Comparison of ENCODE assay signal across 20 cellular contexts in the genomic region with DNA sequence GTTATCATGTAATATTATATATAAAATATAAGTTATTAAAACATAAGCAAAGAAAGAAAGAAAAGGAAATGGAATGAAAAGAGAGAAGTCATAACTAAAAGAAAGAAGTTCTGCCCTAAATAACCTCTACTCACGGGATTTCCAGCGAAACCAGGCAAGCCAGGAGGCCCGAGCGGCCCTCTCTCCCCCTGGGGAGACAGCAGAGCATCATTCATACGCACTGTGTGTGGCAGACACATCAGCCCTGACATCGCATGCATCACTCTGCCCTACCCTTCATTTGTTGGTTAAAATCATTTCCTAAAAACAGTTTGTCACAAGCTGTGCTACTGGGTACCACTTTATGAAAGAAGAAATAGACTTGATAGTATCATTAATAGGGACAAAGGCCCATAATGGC.
DNase-seq lines count a peak whose midpoint lies in the region; ATAC-seq, FAIRE-seq and TF ChIP-seq lines count a peak whose summit lies in the region.
"Had no signal": no experiment of that assay in that cellular context is flagged by ENCODE, and none has a peak within 500 bp of the region (broad histone marks: within the 10 kb centered on the region; RNA-seq: fewer than 3 reads in every experiment).

No MANE protein-coding gene starts in this region.

- no peaks in the 10 kb centered on the region for H3K9me3 Mint-ChIP-seq in activated CD8-positive, alpha-beta memory T cell treated with anti-CD3 and anti-CD28 coated beads, Interleukin-2, amount 10 ng/mL, durations not matched to agents 7 days and 5 days (ENCODE audit: low read depth)
- H3K9me3 Mint-ChIP-seq in endothelial cell (ENCODE audit: unreplicated experiment) (no peaks in the 10 kb centered on the region), progenitor cell of endocrine pancreas (ENCODE audit: low read depth) (peaks cover 3% of the 10 kb centered on the region)
- H3K9me3 Mint-ChIP-seq: CD8-positive, alpha-beta T cell had no signal

- H3K4me3 Mint-ChIP-seq in activated CD8-positive, alpha-beta memory T cell treated with anti-CD3 and anti-CD28 coated beads, Interleukin-2, amount 10 ng/mL, durations not matched to agents 7 days and 5 days = no peak overlapping the region
- H3K4me3 Mint-ChIP-seq in endothelial cell (ENCODE audit: unreplicated experiment) (peak overlapping the region; percentile 27), progenitor cell of endocrine pancreas (ENCODE audit: low read depth) (no peak overlapping the region)
- H3K4me3 Mint-ChIP-seq: CD4-positive, CD25-positive, alpha-beta regulatory T cell; CD8-positive, alpha-beta T cell had no signal

- H3K4me1 Mint-ChIP-seq in activated CD8-positive, alpha-beta memory T cell treated with anti-CD3 and anti-CD28 coated beads, Interleukin-2, amount 10 ng/mL, durations not matched to agents 7 days and 5 days = no peaks in the 10 kb centered on the region
- H3K4me1 Mint-ChIP-seq in endothelial cell (ENCODE audit: unreplicated experiment) = peaks cover 19% of the 10 kb centered on the region
- H3K4me1 Mint-ChIP-seq in progenitor cell of endocrine pancreas (ENCODE audit: low read depth) = peaks cover 6% of the 10 kb centered on the region
- H3K4me1 Mint-ChIP-seq: CD4-positive, CD25-positive, alpha-beta regulatory T cell had no signal

- DNase-seq in activated CD8-positive, alpha-beta memory T cell treated with anti-CD3 and anti-CD28 coated beads, Interleukin-2, amount 50 U/mL, for 48 hours = peak; percentile 17
- no peak for DNase-seq in activated CD8-positive, alpha-beta memory T cell treated with anti-CD3 and anti-CD28 coated beads, Interleukin-2, amount 10 ng/mL, durations not matched to agents 7 days and 5 days
- DNase-seq in endothelial cell (ENCODE audit: low spot score) (no peak), progenitor cell of endocrine pancreas (ENCODE audit: low spot score, unreplicated experiment) (no peak), pons (ENCODE audit: low spot score) (no peak), GM12892 (ENCODE audit: insufficient read length) (no peak), activated gamma-delta T cell treated with Interleukin-2 at 50 U/mL for 16 hours (no peak)
- DNase-seq: AML-193; BE2C; Caco-2; CD4-positive, CD25-positive, alpha-beta regulatory T cell; CD8-positive, alpha-beta T cell; DMS153; DND-41; GOT3; H7; HCEC 1CT had no signal

- H3K27ac Mint-ChIP-seq in activated CD8-positive, alpha-beta memory T cell treated with anti-CD3 and anti-CD28 coated beads, Interleukin-2, amount 10 ng/mL, durations not matched to agents 7 days and 5 days = no peak overlapping the region
- H3K27ac Mint-ChIP-seq in endothelial cell (ENCODE audit: unreplicated experiment) (peak overlapping the region; percentile 70), progenitor cell of endocrine pancreas (peak overlapping the region; percentile 45)
- H3K27ac Mint-ChIP-seq: CD4-positive, CD25-positive, alpha-beta regulatory T cell; CD8-positive, alpha-beta T cell had no signal

- no peaks in the 10 kb centered on the region for H3K27me3 Mint-ChIP-seq in activated CD8-positive, alpha-beta memory T cell treated with anti-CD3 and anti-CD28 coated beads, Interleukin-2, amount 10 ng/mL, durations not matched to agents 7 days and 5 days
- H3K27me3 Mint-ChIP-seq in endothelial cell (ENCODE audit: unreplicated experiment) (peaks cover 11% of the 10 kb centered on the region), progenitor cell of endocrine pancreas (no peaks in the 10 kb centered on the region)

- TF ChIP-seq CTCF in endothelial cell (IDR thresholded peaks at IDR 0.05; ENCODE audit: unreplicated experiment) (no peak), progenitor cell of endocrine pancreas (IDR thresholded peaks at IDR 0.05; ENCODE audit: unreplicated experiment) (no peak)

- TF ChIP-seq POLR2A in GM12892 (IDR thresholded peaks at IDR 0.05; ENCODE audit: low read depth, low read length) = no peak

- no peak for FAIRE-seq in GM12892 (lab: Jason Lieb, UNC)
- FAIRE-seq: A204.1, G401.6 had no signal

- no peak for ATAC-seq in activated CD8-positive, alpha-beta memory T cell treated with anti-CD3 and anti-CD28 coated beads, Interleukin-2, amount 10 ng/mL, durations not matched to agents 7 days and 5 days
- no peak for ATAC-seq in GM18868 (IDR thresholded peaks at IDR 0.05; ENCODE audit: unreplicated experiment)
- ATAC-seq: CD8-positive, alpha-beta T cell had no signal

- CTCF ChIA-PET in activated CD8-positive, alpha-beta memory T cell treated with anti-CD3 and anti-CD28 coated beads, Interleukin-2, amount 10 ng/mL, durations not matched to agents 7 days and 5 days (lab: Charles Lee) = no interaction called here

- no peaks in the 10 kb centered on the region for H3K36me3 Mint-ChIP-seq in activated CD8-positive, alpha-beta memory T cell treated with anti-CD3 and anti-CD28 coated beads, Interleukin-2, amount 10 ng/mL, durations not matched to agents 7 days and 5 days
- peaks cover 74% of the 10 kb centered on the region for H3K36me3 Mint-ChIP-seq in endothelial cell (ENCODE audit: low read depth, unreplicated experiment)
- H3K36me3 Mint-ChIP-seq in progenitor cell of endocrine pancreas (ENCODE audit: insufficient read depth) = peaks cover 16% of the 10 kb centered on the region
- H3K36me3 Mint-ChIP-seq: CD4-positive, CD25-positive, alpha-beta regulatory T cell; CD8-positive, alpha-beta T cell had no signal
